In the genomic region with DNA sequence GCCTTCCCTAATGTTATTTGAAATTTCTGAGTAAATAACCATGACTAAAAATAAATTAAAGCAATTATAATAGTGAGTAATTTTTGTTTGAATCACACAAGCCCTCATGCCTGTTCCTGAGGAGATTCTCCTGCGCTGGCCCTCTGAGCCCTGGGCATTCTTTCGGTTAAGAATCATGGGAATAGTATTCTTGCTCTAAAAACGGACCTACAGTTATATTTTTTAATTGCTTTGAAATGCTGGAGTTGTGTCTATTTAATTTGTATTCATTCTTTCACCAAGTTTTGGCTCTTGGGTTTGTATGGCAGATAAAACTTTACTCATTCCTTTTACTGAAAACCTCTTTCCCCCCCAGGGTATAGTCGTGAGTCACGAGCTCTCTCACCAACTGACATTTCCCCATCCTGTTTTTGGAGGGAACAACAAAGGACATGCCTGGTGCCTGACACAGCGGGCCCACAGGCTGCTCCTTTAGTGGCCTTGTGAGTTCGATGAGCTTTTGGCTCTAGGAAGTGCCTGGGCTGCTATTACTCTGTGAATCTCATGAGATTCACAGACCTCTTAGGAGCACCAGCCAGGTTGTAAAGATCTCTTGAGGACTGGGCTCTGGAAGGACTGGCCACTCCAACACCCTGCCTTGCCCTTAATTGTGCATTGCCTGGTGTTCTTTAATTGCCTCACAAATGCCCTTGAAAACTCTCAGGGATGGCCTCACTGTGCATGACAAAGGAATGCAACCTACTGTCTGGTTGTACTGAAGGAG, we compare ENCODE assay signal across 8 cellular contexts. TPM values are rescaled to one million over a fixed set of nuclear protein-coding genes. Genes with fewer than 3 reads are reported as not detected.
A peak's percentile ranks its signal among the peaks of the same experiment; 100 is the strongest.
DNase-seq lines count a peak whose midpoint lies in the region; ATAC-seq and TF ChIP-seq lines count a peak whose summit lies in the region.

No MANE protein-coding gene starts in this region.

- peaks cover 34% of the 10 kb centered on the region for H3K4me1 Mint-ChIP-seq in neural crest cell

- no peak for TF ChIP-seq CTCF in neural crest cell (conservative IDR thresholded peaks at IDR 0.05)

- ATAC-seq in GM21526 (IDR thresholded peaks at IDR 0.05; ENCODE audit: low FRiP score, unreplicated experiment) (no peak), GM19452 (IDR thresholded peaks at IDR 0.05; ENCODE audit: unreplicated experiment) (no peak)

- peak overlapping the region in 6 of 11 experiments; percentile 4 to 53 (median 32); a peak in 6 of 22 replicates for H3K27ac ChIP-seq in BLaER1 treated with 17β-estradiol and CSF1 and Interleukin-3, amounts not matched to agents 10 nM and 100 nM

- H3K36me3 ChIP-seq in BLaER1 treated with 17β-estradiol and CSF1 and Interleukin-3, amounts not matched to agents 10 nM and 100 nM = no peaks in the 10 kb centered on the region

- no peak overlapping the region for H3K4me3 Mint-ChIP-seq in neural crest cell

- no peaks in the 10 kb centered on the region for H3K27me3 Mint-ChIP-seq in neural crest cell (ENCODE audit: low read depth)

- no peaks in the 10 kb centered on the region for H3K36me3 Mint-ChIP-seq in neural crest cell (ENCODE audit: low read depth)

- peaks cover 0 to 14% (median 12%) of the 10 kb centered on the region in 10 experiments; a peak in 16 of 20 replicates for H3K4me1 ChIP-seq in BLaER1 treated with 17β-estradiol and CSF1 and Interleukin-3, amounts not matched to agents 10 nM and 100 nM

- no peak overlapping the region for H3K4me3 ChIP-seq in BLaER1 treated with 17β-estradiol and CSF1 and Interleukin-3, amounts not matched to agents 10 nM and 100 nM

- H3K27ac Mint-ChIP-seq in neural crest cell (ENCODE audit: unreplicated experiment) = peak overlapping the region; percentile 32

- H3K9me3 Mint-ChIP-seq in neural crest cell = no peaks in the 10 kb centered on the region

- H3K4me2 ChIP-seq in BLaER1 treated with 17β-estradiol and CSF1 and Interleukin-3, amounts not matched to agents 10 nM and 100 nM = peak overlapping the region in 10 of 11 experiments; percentile 2 to 52 (median 40); a peak in 18 of 22 replicates

- no peaks in the 10 kb centered on the region for H4K20me1 ChIP-seq in BLaER1 treated with 17β-estradiol and CSF1 and Interleukin-3, amounts not matched to agents 10 nM and 100 nM

- H3K27me3 ChIP-seq in BLaER1 treated with 17β-estradiol and CSF1 and Interleukin-3, amounts not matched to agents 10 nM and 100 nM = no peaks in the 10 kb centered on the region

- no peaks in the 10 kb centered on the region for H3K9me3 ChIP-seq in BLaER1 treated with 17β-estradiol and CSF1 and Interleukin-3, amounts not matched to agents 10 nM and 100 nM (replicated peaks in 1 of 11)

- DNase-seq in NCI-H446 treated with DMSO at 0.1 percent for 48 hours (lab: John Stamatoyannopoulos, UW) (peak; percentile 76), epidermal melanocyte (ENCODE audit: insufficient read length, low spot score) (peak; percentile 63), neural crest cell (ENCODE audit: low read depth, low spot score) (peak; percentile 9), putamen (ENCODE audit: low spot score) (no peak), UCSD-AML1 (lab: John Stamatoyannopoulos, UW; ENCODE audit: unreplicated experiment) (no peak)

- H3K9ac ChIP-seq in BLaER1 treated with 17β-estradiol and CSF1 and Interleukin-3, amounts not matched to agents 10 nM and 100 nM = no peak overlapping the region

RNA-seq across cellular contexts. Expression of a gene that starts 58.6 kb away (rescaled TPM):
- 2.6 and 3.9 TPM in 2 replicates for total RNA-seq in neural crest cell

Comparison
In these comparisons a context has a peak if more than half of its experiments do, and no peak if none do; other contexts are left out.
1. DNase-seq: peak in NCI-H446 treated with DMSO at 0.1 percent for 48 hours (single experiment), epidermal melanocyte (single experiment) and neural crest cell (single experiment); none in putamen (single experiment) and UCSD-AML1 (single experiment).